Comparison of ENCODE assay signal across 8 cellular contexts in genomic region chr12:89709994-89710872, GRCh38. TPM values are rescaled to one million over a fixed set of nuclear protein-coding genes. Genes with fewer than 3 reads are reported as not detected.
DNase-seq lines count a peak whose midpoint lies in the region; ATAC-seq and TF ChIP-seq lines count a peak whose summit lies in the region.

No MANE protein-coding gene starts in this region.

- H3K4me3 ChIP-seq in adrenal gland = peak overlapping the region in 3 of 4 donors; percentile 34 to 83 (median 67)

- peaks cover 0 to 5% (median 0%) of the 10 kb centered on the region in 3 donors for H3K9me3 ChIP-seq in adrenal gland (replicated peaks in 1 of 3)

- no peak for TF ChIP-seq POLR2A in adrenal gland (IDR thresholded peaks at IDR 0.05)

- peak overlapping the region; percentile 79 to 100 (median 98) for H3K27ac ChIP-seq in adrenal gland

- peaks cover 0 to 19% of the 10 kb centered on the region in 2 donors for H3K4me1 ChIP-seq in adrenal gland (replicated peaks in 1 of 2)

- TF ChIP-seq CTCF in adrenal gland (IDR thresholded peaks at IDR 0.05) = no peak
- TF ChIP-seq CTCF in GM10248 (IDR thresholded peaks at IDR 0.05; ENCODE audit: control extremely low read depth, extremely low read depth, low read depth, missing control alignments) = no peak

- no peaks in the 10 kb centered on the region for H3K27me3 ChIP-seq in adrenal gland

- POLR2A ChIA-PET in GM10248 (lab: Yijun Ruan, JAX) = interaction anchor here (0.7 to 2.3 kb wide), 4 partner anchors 11 to 166 kb away, joined by 3 to 8 read pairs (median 4); no protein-coding TSS in a partner anchor

- WGBS in adrenal gland, 4 donors = 1 to 2% (median 2%) methylated on average over 27 to 45 of the region's 45 CpGs

- H3K36me3 ChIP-seq in adrenal gland (replicated peaks in 1 of 2) = no peaks in the 10 kb centered on the region

- DNase-seq in AG20443 (ENCODE audit: low spot score) (peak; percentile 68), NCI-H1092 (lab: John Stamatoyannopoulos, UW) (peak; percentile 5), adrenal gland (peak; percentile 53 to 80 (median 61)), hepatic stellate cell (ENCODE audit: low spot score) (peak; percentile 49), retina (peak; percentile 93), OCI-M2 (lab: John Stamatoyannopoulos, UW; ENCODE audit: unreplicated experiment) (no peak), GM10248 (ENCODE audit: extremely low spot score) (no peak)

- ATAC-seq in GM19043 (IDR thresholded peaks at IDR 0.05; ENCODE audit: low read depth, unreplicated experiment) = peak; percentile 6

- CTCF ChIA-PET in GM10248 (lab: Yijun Ruan, JAX) = interaction anchor here (0.8 to 1.4 kb wide), 4 partner anchors 8 to 164 kb away, joined by 3 read pairs; no protein-coding TSS in a partner anchor

- intact Hi-C loops in adrenal gland (cut with DNase I) = loop anchor here in 1 of 2 donors (10.0 kb wide), 1 partner anchor 165 kb away; no protein-coding TSS in a partner anchor

RNA-seq across cellular contexts. Expression of gene ATP2B1, which starts 1.6 kb away (rescaled TPM):
- 10 to 100 TPM; 14.3 to 23.8 (median 17.4) TPM for total RNA-seq in adrenal gland
- 10 to 100 TPM in 1 of 3 donors, 1 to 10 TPM in 2; 6.3 to 23.5 (median 7.2) TPM for polyA plus RNA-seq in adrenal gland

Comparison
In these comparisons a context has a peak if more than half of its experiments do, and no peak if none do; other contexts are left out.
1. DNase-seq: peak in AG20443 (single experiment), NCI-H1092 (single experiment), adrenal gland (7 of 7), hepatic stellate cell (single experiment) and retina (single experiment); none in OCI-M2 (single experiment) and GM10248 (single experiment).